17 cellular contexts compared by ENCODE assay signal in genomic region chr12:49888461-49889151, GRCh38. TPM values are rescaled to one million over a fixed set of nuclear protein-coding genes. Genes with fewer than 3 reads are reported as not detected.
DNase-seq lines count a peak whose midpoint lies in the region; ATAC-seq and TF ChIP-seq lines count a peak whose summit lies in the region.
"Had no signal": no experiment of that assay in that cellular context is flagged by ENCODE, and none has a peak within 500 bp of the region (broad histone marks: within the 10 kb centered on the region; RNA-seq: fewer than 3 reads in every experiment).

No MANE protein-coding gene starts in this region.

- H3K36me3 Mint-ChIP-seq in activated CD4-positive, alpha-beta memory T cell treated with anti-CD3 and anti-CD28 coated beads, Interleukin-2, amount 10 ng/mL, durations not matched to agents 7 days and 5 days (ENCODE audit: low read depth) = no peaks in the 10 kb centered on the region
- no peaks in the 10 kb centered on the region for H3K36me3 Mint-ChIP-seq in activated CD4-positive, alpha-beta memory T cell treated with anti-CD3 and anti-CD28 coated beads for 36 hours
- H3K36me3 Mint-ChIP-seq: stimulated activated memory B cell treated with anti-CD40 and anti-IgM and Interleukin-4, amounts not matched to agents 10 μg/mL and 1 μg/mL and 100 μg/mL, for 72 hours had no signal

- WGBS in stomach, 5 donors = 48 to 67% (median 50%) methylated on average over 12 to 13 of the region's 13 CpGs

- in situ Hi-C loops in brain microvascular endothelial cell (cut with HindIII; ENCODE audit: low pct_ligation_motif_present, low sequenced_read_pairs) = no loop called here

- H3K36me3 ChIP-seq in stomach (no peaks in the 10 kb centered on the region), brain microvascular endothelial cell (replicated peaks) (no peaks in the 10 kb centered on the region)
- H3K36me3 ChIP-seq: adrenal gland had no signal

- intact Hi-C loops in activated CD4-positive, alpha-beta memory T cell treated with anti-CD3 and anti-CD28 coated beads for 36 hours (cut with micrococcal nuclease) = no loop called here
- intact Hi-C loops in stomach (cut with DNase I; ENCODE audit: low total_unique reads) = no loop called here

- POLR2A ChIA-PET in activated CD4-positive, alpha-beta memory T cell treated with anti-CD3 and anti-CD28 coated beads, Interleukin-2, amount 10 ng/mL, durations not matched to agents 7 days and 5 days (lab: Charles Lee) = no interaction called here
- POLR2A ChIA-PET in activated CD4-positive, alpha-beta memory T cell treated with anti-CD3 and anti-CD28 coated beads for 36 hours (lab: Charles Lee) = no interaction called here

- peak in 3 of 7 experiments; percentile 4 to 19 (median 8) for TF ChIP-seq CTCF in stomach (IDR thresholded peaks at IDR 0.05)
- TF ChIP-seq CTCF in brain microvascular endothelial cell (IDR thresholded peaks at IDR 0.05; ENCODE audit: low read depth, low read length, missing control alignments) = no peak

- H3K9me3 Mint-ChIP-seq in activated CD4-positive, alpha-beta memory T cell treated with anti-CD3 and anti-CD28 coated beads, Interleukin-2, amount 10 ng/mL, durations not matched to agents 7 days and 5 days = no peaks in the 10 kb centered on the region
- H3K9me3 Mint-ChIP-seq in activated CD4-positive, alpha-beta memory T cell treated with anti-CD3 and anti-CD28 coated beads for 36 hours = no peaks in the 10 kb centered on the region
- H3K9me3 Mint-ChIP-seq: activated CD8-positive, alpha-beta T cell treated with anti-CD3 and anti-CD28 coated beads for 36 hours; CD4-positive, alpha-beta T cell; stimulated activated memory B cell treated with anti-CD40 and anti-IgM and Interleukin-4, amounts not matched to agents 10 μg/mL and 1 μg/mL and 100 μg/mL, for 72 hours had no signal

- no peak for DNase-seq in activated CD4-positive, alpha-beta memory T cell treated with anti-CD3 and anti-CD28 coated beads, Interleukin-2, amount 10 ng/mL, durations not matched to agents 7 days and 5 days
- no peak for DNase-seq in activated CD4-positive, alpha-beta memory T cell treated with anti-CD3 and anti-CD28 coated beads for 36 hours
- DNase-seq in NCI-H2196 (lab: John Stamatoyannopoulos, UW; ENCODE audit: unreplicated experiment) (peak; percentile 83), cerebellum (ENCODE audit: low spot score) (peak; percentile 35), stomach (peak; percentile 73), brain microvascular endothelial cell (no peak)
- DNase-seq in stimulated activated CD4-positive, alpha-beta T cell treated with anti-CD3 and anti-CD28 coated beads, Interleukin-12 subunit alpha, Interleukin-12 subunit beta, amount 100 ng/mL, for 4 hours = no peak
- DNase-seq: activated CD8-positive, alpha-beta T cell treated with anti-CD3 and anti-CD28 coated beads for 36 hours; adrenal gland; CD4-positive, alpha-beta T cell; foreskin fibroblast; Kasumi-1; NCI-H82; SW 1271 had no signal

- H3K4me1 Mint-ChIP-seq in activated CD4-positive, alpha-beta memory T cell treated with anti-CD3 and anti-CD28 coated beads, Interleukin-2, amount 10 ng/mL, durations not matched to agents 7 days and 5 days = no peaks in the 10 kb centered on the region
- no peaks in the 10 kb centered on the region for H3K4me1 Mint-ChIP-seq in activated CD4-positive, alpha-beta memory T cell treated with anti-CD3 and anti-CD28 coated beads for 36 hours (ENCODE audit: low read depth)
- H3K4me1 Mint-ChIP-seq: stimulated activated memory B cell treated with anti-CD40 and anti-IgM and Interleukin-4, amounts not matched to agents 10 μg/mL and 1 μg/mL and 100 μg/mL, for 72 hours had no signal

- no peak for ATAC-seq in GM18505 (IDR thresholded peaks at IDR 0.05; ENCODE audit: unreplicated experiment)
- ATAC-seq: activated CD8-positive, alpha-beta T cell treated with anti-CD3 and anti-CD28 coated beads for 36 hours; stimulated activated memory B cell treated with anti-CD40 and anti-IgM and Interleukin-4, amounts not matched to agents 10 μg/mL and 1 μg/mL and 100 μg/mL, for 72 hours had no signal

- H3K4me3 ChIP-seq in stomach (no peak overlapping the region), brain microvascular endothelial cell (ENCODE audit: low read depth, low read length) (no peak overlapping the region)
- H3K4me3 ChIP-seq: adrenal gland, skin epidermis had no signal

- CTCF ChIA-PET in activated CD4-positive, alpha-beta memory T cell treated with anti-CD3 and anti-CD28 coated beads, Interleukin-2, amount 10 ng/mL, durations not matched to agents 7 days and 5 days (lab: Charles Lee) = interaction anchor here (1.6 kb wide), 1 partner anchor 57 kb away, joined by 7 read pairs; no protein-coding TSS in a partner anchor
- CTCF ChIA-PET in activated CD4-positive, alpha-beta memory T cell treated with anti-CD3 and anti-CD28 coated beads for 36 hours (lab: Charles Lee) = no interaction called here

- no peak for TF ChIP-seq POLR2A in stomach (IDR thresholded peaks at IDR 0.05)
- TF ChIP-seq POLR2A in GM18505 (IDR thresholded peaks at IDR 0.05; ENCODE audit: borderline replicate concordance, extremely low read depth, insufficient read depth, insufficient read length) = no peak

- H3K27ac ChIP-seq in stomach (peak overlapping the region; percentile 19 to 70 (median 50)), brain microvascular endothelial cell (no peak overlapping the region)
- H3K27ac ChIP-seq: adrenal gland had no signal

- peaks cover 0 to 10% (median 0%) of the 10 kb centered on the region in 3 donors for H3K27me3 ChIP-seq in stomach
- H3K27me3 ChIP-seq in brain microvascular endothelial cell (replicated peaks) = peaks cover 45% of the 10 kb centered on the region
- H3K27me3 ChIP-seq: adrenal gland had no signal

- H3K9me3 ChIP-seq in stomach = no peaks in the 10 kb centered on the region
- H3K9me3 ChIP-seq: adrenal gland had no signal

- H3K27ac Mint-ChIP-seq in activated CD4-positive, alpha-beta memory T cell treated with anti-CD3 and anti-CD28 coated beads, Interleukin-2, amount 10 ng/mL, durations not matched to agents 7 days and 5 days = peak overlapping the region; percentile 28
- no peak overlapping the region for H3K27ac Mint-ChIP-seq in activated CD4-positive, alpha-beta memory T cell treated with anti-CD3 and anti-CD28 coated beads for 36 hours
- H3K27ac Mint-ChIP-seq: activated CD8-positive, alpha-beta T cell treated with anti-CD3 and anti-CD28 coated beads for 36 hours; CD4-positive, alpha-beta T cell; stimulated activated memory B cell treated with anti-CD40 and anti-IgM and Interleukin-4, amounts not matched to agents 10 μg/mL and 1 μg/mL and 100 μg/mL, for 72 hours had no signal

- TF ChIP-seq EP300 in stomach (IDR thresholded peaks at IDR 0.05) = no peak

- H3K4me1 ChIP-seq in stomach = peaks cover 3 to 36% (median 13%) of the 10 kb centered on the region in 4 donors
- H3K4me1 ChIP-seq: adrenal gland had no signal

- peaks cover 21% of the 10 kb centered on the region for H3K27me3 Mint-ChIP-seq in activated CD4-positive, alpha-beta memory T cell treated with anti-CD3 and anti-CD28 coated beads, Interleukin-2, amount 10 ng/mL, durations not matched to agents 7 days and 5 days
- peaks cover 8% of the 10 kb centered on the region for H3K27me3 Mint-ChIP-seq in activated CD4-positive, alpha-beta memory T cell treated with anti-CD3 and anti-CD28 coated beads for 36 hours

- H3K4me3 Mint-ChIP-seq in activated CD4-positive, alpha-beta memory T cell treated with anti-CD3 and anti-CD28 coated beads, Interleukin-2, amount 10 ng/mL, durations not matched to agents 7 days and 5 days = no peak overlapping the region
- H3K4me3 Mint-ChIP-seq in activated CD4-positive, alpha-beta memory T cell treated with anti-CD3 and anti-CD28 coated beads for 36 hours = no peak overlapping the region
- H3K4me3 Mint-ChIP-seq: activated CD8-positive, alpha-beta T cell treated with anti-CD3 and anti-CD28 coated beads for 36 hours; CD4-positive, alpha-beta T cell; stimulated activated memory B cell treated with anti-CD40 and anti-IgM and Interleukin-4, amounts not matched to agents 10 μg/mL and 1 μg/mL and 100 μg/mL, for 72 hours had no signal

RNA-seq across cellular contexts. Expression of gene FAIM2, which starts 15.1 kb away (rescaled TPM):
- under 1 TPM; 0.78 to 0.95 TPM for total RNA-seq in activated CD4-positive, alpha-beta memory T cell treated with anti-CD3 and anti-CD28 coated beads, Interleukin-2, amount 10 ng/mL, durations not matched to agents 7 days and 5 days
- 1 to 10 TPM; 1.7 to 2.1 TPM for total RNA-seq in activated CD4-positive, alpha-beta memory T cell treated with anti-CD3 and anti-CD28 coated beads for 36 hours
- total RNA-seq in cerebellum (14.1 TPM), stomach (10 to 100 TPM in 2 of 5 donors, 1 to 10 TPM in 3; 1.2 to 44.6 (median 2.2) TPM)
- polyA plus RNA-seq in stomach = 1 to 10 TPM; 1.1 to 1.8 (median 1.6) TPM
- total RNA-seq: CD4-positive, alpha-beta T cell had no signal

RNA-seq across cellular contexts. Expression of gene BCDIN3D, which starts 45.7 kb away (rescaled TPM):
- total RNA-seq in activated CD4-positive, alpha-beta memory T cell treated with anti-CD3 and anti-CD28 coated beads, Interleukin-2, amount 10 ng/mL, durations not matched to agents 7 days and 5 days = 1 to 10 TPM; 8.9 to 9.9 TPM
- total RNA-seq in activated CD4-positive, alpha-beta memory T cell treated with anti-CD3 and anti-CD28 coated beads for 36 hours = 1 to 10 TPM; 5.8 to 6.1 TPM
- total RNA-seq in cerebellum (5.0 TPM), stomach (10 to 100 TPM in 1 of 5 donors, 1 to 10 TPM in 2, under 1 TPM in 1, not detected in 1; 0.58 to 14.7 (median 3.6) TPM)
- 1 to 10 TPM; 1.8 to 2.7 (median 2.6) TPM for polyA plus RNA-seq in stomach

Comparison
In these comparisons a context has a peak if more than half of its experiments do, and no peak if none do; other contexts are left out.
1. DNase-seq: peak in NCI-H2196 (single experiment), cerebellum (single experiment) and stomach (single experiment); none in activated CD4-positive, alpha-beta memory T cell treated with anti-CD3 and anti-CD28 coated beads, Interleukin-2, amount 10 ng/mL, durations not matched to agents 7 days and 5 days (single experiment), activated CD4-positive, alpha-beta memory T cell treated with anti-CD3 and anti-CD28 coated beads for 36 hours (single experiment), brain microvascular endothelial cell (single experiment) and stimulated activated CD4-positive, alpha-beta T cell treated with anti-CD3 and anti-CD28 coated beads, Interleukin-12 subunit alpha, Interleukin-12 subunit beta, amount 100 ng/mL, for 4 hours (single experiment).